ENCODE assay signal across 7 cellular contexts in the genomic region with DNA sequence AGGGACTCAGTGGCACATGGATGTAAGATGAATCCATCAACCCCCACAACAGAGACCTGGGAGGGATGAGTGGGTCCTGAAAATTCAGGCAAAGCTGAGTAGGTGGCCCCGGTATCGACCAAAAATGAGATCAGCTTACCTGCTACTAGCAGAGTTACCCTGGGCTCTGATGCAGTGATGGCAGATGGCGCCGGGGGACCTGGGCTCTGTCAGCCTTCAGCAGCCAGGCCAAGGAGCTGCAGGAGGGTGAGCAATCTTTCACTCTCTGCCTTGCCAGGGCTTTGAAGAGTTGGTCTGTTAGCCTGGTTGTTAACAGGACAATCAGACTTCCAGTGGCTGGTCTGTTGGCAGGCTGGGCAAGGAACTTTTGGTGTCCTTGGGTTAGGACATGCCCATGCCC.
"Had no signal": no experiment of that assay in that cellular context is flagged by ENCODE, and none has a peak within 500 bp of the region (broad histone marks: within the 10 kb centered on the region; RNA-seq: fewer than 3 reads in every experiment).

No MANE protein-coding gene starts in this region.

- H3K4me3 ChIP-seq: GM12878 had no signal

- FAIRE-seq: G401.6, GM12878, GM12891, GM12892, GM18507 had no signal

- ATAC-seq: GM12878 had no signal

- DNase-seq: GDM1, GF-D8 had no signal
